ENCODE assay signal across 8 cellular contexts in genomic region chr12:120249875-120250795, GRCh38. TPM values are rescaled to one million over a fixed set of nuclear protein-coding genes. Genes with fewer than 3 reads are reported as not detected.
DNase-seq lines count a peak whose midpoint lies in the region; ATAC-seq and TF ChIP-seq lines count a peak whose summit lies in the region.

No MANE protein-coding gene starts in this region.

- H3K36me3 Mint-ChIP-seq in chondrocyte (ENCODE audit: low read depth): peaks cover 7% of the 10 kb centered on the region

- peaks cover 69% of the 10 kb centered on the region for H3K4me1 Mint-ChIP-seq in chondrocyte (ENCODE audit: low read depth)

- H3K4me3 Mint-ChIP-seq in chondrocyte (ENCODE audit: unreplicated experiment): no peak overlapping the region

- POLR2A ChIA-PET in AG04450 (lab: Yijun Ruan, JAX): interaction anchor here (2.2 to 3.5 kb wide), 2 partner anchors 19 to 49 kb away, joined by 10 to 20 read pairs; partner anchors contain the start of gene RPLP0

- H3K27ac Mint-ChIP-seq in chondrocyte (ENCODE audit: unreplicated experiment): peak overlapping the region; percentile 76

- H3K4me3 ChIP-seq in AG04450 (ENCODE audit: low read depth, low read length) (no peak overlapping the region), OCI-LY3 (ENCODE audit: low read length) (no peak overlapping the region)

- H3K9me3 Mint-ChIP-seq in chondrocyte (ENCODE audit: low read depth): no peaks in the 10 kb centered on the region

- ATAC-seq in HG03565 (IDR thresholded peaks at IDR 0.05; ENCODE audit: unreplicated experiment) (no peak), GM19324 (IDR thresholded peaks at IDR 0.05; ENCODE audit: low FRiP score, unreplicated experiment) (no peak), HG03045 (IDR thresholded peaks at IDR 0.05; ENCODE audit: unreplicated experiment) (no peak)

- H2AFZ ChIP-seq in OCI-LY3 (ENCODE audit: low read depth, low read length): no peak overlapping the region

- H3K27me3 ChIP-seq in AG04450 (ENCODE audit: control insufficient read depth, insufficient read depth, low read length) (no peaks in the 10 kb centered on the region), OCI-LY3 (ENCODE audit: low read depth, low read length) (peaks cover 40% of the 10 kb centered on the region)

- peaks cover 21% of the 10 kb centered on the region for H3K4me1 ChIP-seq in OCI-LY3 (ENCODE audit: low read length)

- no peak for TF ChIP-seq CTCF in AG04450 (IDR thresholded peaks at IDR 0.05; ENCODE audit: low read depth, low read length)
- TF ChIP-seq CTCF in OCI-LY3 (IDR thresholded peaks at IDR 0.05; ENCODE audit: low read depth, low read length): no peak
- TF ChIP-seq CTCF in chondrocyte (IDR thresholded peaks at IDR 0.05): no peak

- peak overlapping the region; percentile 57 for H3K4me2 ChIP-seq in OCI-LY3 (ENCODE audit: low read length)

- no peak overlapping the region for H3K9ac ChIP-seq in OCI-LY3 (ENCODE audit: low read length)

- peak overlapping the region; percentile 47 for H3K27ac ChIP-seq in AG04450 (ENCODE audit: low read depth, low read length)
- H3K27ac ChIP-seq in OCI-LY3 (ENCODE audit: low read length): no peak overlapping the region

- peaks cover 7% of the 10 kb centered on the region; the same call in 1 of the 2 replicates for H4K20me1 ChIP-seq in OCI-LY3 (ENCODE audit: insufficient read depth, low read length)

- no peak for DNase-seq in AG04450 (ENCODE audit: low read depth, low spot score)
- DNase-seq in chondrocyte (ENCODE audit: low spot score): no peak
- DNase-seq in myocyte (ENCODE audit: low read depth): peak; percentile 66
- DNase-seq in D341Med (ENCODE audit: low spot score): no peak

- H3K9me3 ChIP-seq in AG04450 (ENCODE audit: control insufficient read depth, insufficient read depth, low read length): no peaks in the 10 kb centered on the region
- no peaks in the 10 kb centered on the region for H3K9me3 ChIP-seq in OCI-LY3 (ENCODE audit: insufficient read depth, low read length)

- H3K79me2 ChIP-seq in OCI-LY3 (ENCODE audit: low read length): no peaks in the 10 kb centered on the region

- CTCF ChIA-PET in AG04450 (lab: Charles Lee): interaction anchor here (0.8 to 3.8 kb wide), 6 partner anchors 7 to 49 kb away, joined by 3 to 26 read pairs (median 8); partner anchors contain the start of genes PXN and RPLP0

- H3K27me3 Mint-ChIP-seq in chondrocyte (ENCODE audit: low read depth): no peaks in the 10 kb centered on the region

- H3K36me3 ChIP-seq in OCI-LY3 (replicated peaks; ENCODE audit: low read depth, low read length): no peaks in the 10 kb centered on the region

RNA-seq across cellular contexts. Expression of gene PXN, which starts 15.4 kb away (rescaled TPM):
- polyA plus RNA-seq in AG04450 (2011; rRNA removed): 35.0 and 48.1 TPM in 2 replicates
- polyA minus RNA-seq in AG04450 (2011; rRNA and poly(A)+ RNA removed): 37.7 and 60.7 TPM in 2 replicates
- total RNA-seq in chondrocyte (68.1 to 79.5 TPM (median 70.5 TPM) in 3 replicates), myocyte (98.8 and 128 TPM in 2 replicates)
- polyA plus RNA-seq in myocyte (2012): 226 TPM

RNA-seq across cellular contexts. Expression of gene RNU4-2, which starts 41.6 kb away (rescaled TPM):
- polyA plus RNA-seq in AG04450 (2011; rRNA removed): under 0.01 TPM in 2 replicates
- under 0.01 TPM in 2 replicates for polyA minus RNA-seq in AG04450 (2011; rRNA and poly(A)+ RNA removed)
- 4,282 to 4,899 TPM (median 4,793 TPM) in 3 replicates for total RNA-seq in chondrocyte
- not detected in 2 replicates for total RNA-seq in myocyte
- 45.7 TPM for polyA plus RNA-seq in myocyte (2012)

RNA-seq across cellular contexts. Expression of gene RNU4-1, which starts 42.9 kb away (rescaled TPM):
- under 0.01 TPM in 1 of 2 replicates, not detected in the other for polyA plus RNA-seq in AG04450 (2011; rRNA removed)
- under 0.01 TPM in 2 replicates for polyA minus RNA-seq in AG04450 (2011; rRNA and poly(A)+ RNA removed)
- total RNA-seq in chondrocyte (1,613 to 1,880 TPM (median 1,738 TPM) in 3 replicates), myocyte (not detected in 2 replicates)
- polyA plus RNA-seq in myocyte (2012): not detected

RNA-seq across cellular contexts. Expression of gene RPLP0, which starts 49.2 kb away (rescaled TPM):
- polyA plus RNA-seq in AG04450 (2011; rRNA removed): 4,854 and 5,695 TPM in 2 replicates
- 2,992 and 3,454 TPM in 2 replicates for polyA minus RNA-seq in AG04450 (2011; rRNA and poly(A)+ RNA removed)
- 1,691 to 2,186 TPM (median 1,706 TPM) in 3 replicates for total RNA-seq in chondrocyte
- 2,822 and 3,245 TPM in 2 replicates for total RNA-seq in myocyte
- polyA plus RNA-seq in myocyte (2012): 2,280 TPM

RNA-seq across cellular contexts. Expression of gene SIRT4, which starts 52.0 kb away (rescaled TPM):
- 1.4 and 1.9 TPM in 2 replicates for polyA plus RNA-seq in AG04450 (2011; rRNA removed)
- 1.6 and 2.6 TPM in 2 replicates for polyA minus RNA-seq in AG04450 (2011; rRNA and poly(A)+ RNA removed)
- total RNA-seq in chondrocyte (2.2 to 2.4 TPM (median 2.2 TPM) in 3 replicates), myocyte (4.5 and 5.6 TPM in 2 replicates)
- 3.5 TPM for polyA plus RNA-seq in myocyte (2012)

Comparison
In these comparisons a context has a peak if more than half of its experiments do, and no peak if none do; other contexts are left out.
1. RNA of gene RNU4-2, which starts 41.6 kb away (total RNA-seq): 4,282 to 4,899 TPM in chondrocyte; not detected in myocyte; every median in the first group is over 1,000 times any median in the second.
2. RNA of gene RNU4-1, which starts 42.9 kb away (total RNA-seq): 1,613 to 1,880 TPM in chondrocyte; not detected in myocyte; every median in the first group is over 1,000 times any median in the second.